In genomic region chr15:49478982-49479381, GRCh38 we compare ENCODE assay signal across 9 cellular contexts. TPM values are rescaled to one million over a fixed set of nuclear protein-coding genes. Genes with fewer than 3 reads are reported as not detected.
"Had no signal": no experiment of that assay in that cellular context is flagged by ENCODE, and none has a peak within 500 bp of the region (broad histone marks: within the 10 kb centered on the region; RNA-seq: fewer than 3 reads in every experiment).

No MANE protein-coding gene starts in this region.

RNA-seq across cellular contexts. Expression of gene FGF7, which starts 55.9 kb away (rescaled TPM):
- total RNA-seq: activated naive CD4-positive, alpha-beta T cell treated with anti-CD3 and anti-CD28 coated beads for 36 hours; activated naive CD4-positive, alpha-beta T cell treated with anti-CD3 and anti-CD28 coated beads, Interleukin-2, amount 50 U/mL, for 72 hours; activated naive CD8-positive, alpha-beta T cell treated with anti-CD3 and anti-CD28 coated beads for 36 hours; activated naive CD8-positive, alpha-beta T cell treated with anti-CD3 and anti-CD28 coated beads, Interleukin-2, amount 10 ng/mL, durations not matched to agents 7 days and 5 days; activated T-cell treated with anti-CD3 and anti-CD28 coated beads, Interleukin-2, amount 50 U/mL, for 72 hours; activated T-helper 1 cell treated with anti-CD3 and anti-CD28 coated beads, Interleukin-12 subunit alpha, Interleukin-12 subunit beta, Interleukin-2, Interleukin-4 antibody, amounts not matched to agents 30 ng/mL and 10 ng/mL and 1 ng/mL, durations not matched to agents 14 hours and 24 hours and 36 hours; activated T-helper 17 cell treated with anti-CD3 and anti-CD28 coated beads, Interleukin-2, amount 50 U/mL, for 72 hours; activated T-helper 2 cell treated with anti-CD3 and anti-CD28 coated beads, Interferon-gamma antibody, Interleukin-2, Interleukin-4, amounts not matched to agents 10 μg/mL and 5 μg/mL and 100 μg/mL, durations not matched to agents 14 hours and 24 hours and 36 hours; chondrocyte had no signal
